16 cellular contexts compared by ENCODE assay signal in the genomic region with DNA sequence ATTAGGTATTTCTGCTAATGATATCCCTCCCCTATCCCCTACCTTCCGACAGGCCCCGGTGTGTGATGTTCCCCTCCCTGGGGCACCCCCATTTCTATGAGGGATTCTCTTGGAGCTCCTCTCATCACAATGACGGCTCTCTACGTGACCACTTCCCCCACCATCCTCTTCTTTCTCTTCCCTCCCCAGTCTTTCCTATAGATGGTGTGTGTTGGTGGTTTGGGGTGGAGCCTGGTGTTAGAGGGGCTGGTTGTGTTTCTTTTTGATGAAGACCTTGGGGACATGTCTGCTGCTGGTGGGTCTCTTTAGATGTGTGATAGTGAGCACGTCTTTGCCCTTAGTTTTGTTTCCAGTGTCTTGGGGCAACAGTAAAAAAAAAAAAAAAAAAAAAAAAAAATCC.
"Had no signal": no experiment of that assay in that cellular context is flagged by ENCODE, and none has a peak within 500 bp of the region (broad histone marks: within the 10 kb centered on the region; RNA-seq: fewer than 3 reads in every experiment).

No MANE protein-coding gene starts in this region.

- H3K9me3 ChIP-seq: prostate gland had no signal

- H3K36me3 ChIP-seq: brain microvascular endothelial cell, prostate gland had no signal

- DNase-seq: activated CD4-positive, alpha-beta T cell treated with anti-CD3 and anti-CD28 coated beads, Interleukin-2, amount 10 ng/mL, durations not matched to agents 24 days and 14 days; anterior cingulate cortex; brain microvascular endothelial cell; cerebellar nuclear complex; effector CD8-positive, alpha-beta T cell; foreskin melanocyte; mesenchymal stem cell; right cardiac atrium; stimulated activated CD4-positive, alpha-beta T cell treated with anti-CD3 and anti-CD28 coated beads, Interleukin-4, amount 100 ng/mL, for 24 hours; stimulated activated naive CD4-positive, alpha-beta T cell had no signal

- H3K27me3 Mint-ChIP-seq: type B pancreatic cell had no signal

- H3K27ac ChIP-seq: brain microvascular endothelial cell, prostate gland, skin epidermis had no signal

- H3K36me3 Mint-ChIP-seq: activated naive CD8-positive, alpha-beta T cell; type B pancreatic cell; WTC11 had no signal

- H3K9me3 Mint-ChIP-seq: activated CD4-positive, alpha-beta T cell treated with anti-CD3 and anti-CD28 coated beads, Interleukin-2, amount 10 ng/mL, durations not matched to agents 24 days and 14 days; type B pancreatic cell; WTC11 had no signal

- H3K27ac Mint-ChIP-seq: activated CD4-positive, alpha-beta T cell treated with anti-CD3 and anti-CD28 coated beads, Interleukin-2, amount 10 ng/mL, durations not matched to agents 24 days and 14 days; activated naive CD8-positive, alpha-beta T cell; type B pancreatic cell; WTC11 had no signal

- H3K4me1 ChIP-seq: prostate gland had no signal

- H3K27me3 ChIP-seq: brain microvascular endothelial cell had no signal

- ATAC-seq: right cardiac atrium, SK-N-SH treated with all-trans-retinoic acid at 6 μM for 48 hours, WTC11 had no signal

- H3K4me3 ChIP-seq: prostate gland, skin epidermis had no signal

- H3K4me3 Mint-ChIP-seq: activated CD4-positive, alpha-beta T cell treated with anti-CD3 and anti-CD28 coated beads, Interleukin-2, amount 10 ng/mL, durations not matched to agents 24 days and 14 days; activated naive CD8-positive, alpha-beta T cell; type B pancreatic cell; WTC11 had no signal
